2 cellular contexts compared by ENCODE assay signal in genomic region chr12:31689921-31690320, GRCh38.
TF ChIP-seq lines count a peak whose summit lies in the region.

No MANE protein-coding gene starts in this region.

TF ChIP-seq in HEK293, 187 proteins besides CTCF, POLR2A, EP300 and RAD21:
- peak; percentile 73; the same call in 1 of the 2 replicates for TF ChIP-seq ZNF146 (tag by site-specific recombination; IDR thresholded peaks at IDR 0.05)

TF ChIP-seq in K562, 482 proteins besides CTCF, POLR2A, EP300 and RAD21:
- TF ChIP-seq RBM25 (IDR thresholded peaks at IDR 0.05; ENCODE audit: low read depth, low read length, severe bottlenecking) (peak; percentile 20), ZNF146 (CRISPR knock-in tag; IDR thresholded peaks at IDR 0.05; ENCODE audit: unreplicated experiment) (peak; percentile 60)
